Comparison of ENCODE assay signal across 1 cellular context in the genomic region with DNA sequence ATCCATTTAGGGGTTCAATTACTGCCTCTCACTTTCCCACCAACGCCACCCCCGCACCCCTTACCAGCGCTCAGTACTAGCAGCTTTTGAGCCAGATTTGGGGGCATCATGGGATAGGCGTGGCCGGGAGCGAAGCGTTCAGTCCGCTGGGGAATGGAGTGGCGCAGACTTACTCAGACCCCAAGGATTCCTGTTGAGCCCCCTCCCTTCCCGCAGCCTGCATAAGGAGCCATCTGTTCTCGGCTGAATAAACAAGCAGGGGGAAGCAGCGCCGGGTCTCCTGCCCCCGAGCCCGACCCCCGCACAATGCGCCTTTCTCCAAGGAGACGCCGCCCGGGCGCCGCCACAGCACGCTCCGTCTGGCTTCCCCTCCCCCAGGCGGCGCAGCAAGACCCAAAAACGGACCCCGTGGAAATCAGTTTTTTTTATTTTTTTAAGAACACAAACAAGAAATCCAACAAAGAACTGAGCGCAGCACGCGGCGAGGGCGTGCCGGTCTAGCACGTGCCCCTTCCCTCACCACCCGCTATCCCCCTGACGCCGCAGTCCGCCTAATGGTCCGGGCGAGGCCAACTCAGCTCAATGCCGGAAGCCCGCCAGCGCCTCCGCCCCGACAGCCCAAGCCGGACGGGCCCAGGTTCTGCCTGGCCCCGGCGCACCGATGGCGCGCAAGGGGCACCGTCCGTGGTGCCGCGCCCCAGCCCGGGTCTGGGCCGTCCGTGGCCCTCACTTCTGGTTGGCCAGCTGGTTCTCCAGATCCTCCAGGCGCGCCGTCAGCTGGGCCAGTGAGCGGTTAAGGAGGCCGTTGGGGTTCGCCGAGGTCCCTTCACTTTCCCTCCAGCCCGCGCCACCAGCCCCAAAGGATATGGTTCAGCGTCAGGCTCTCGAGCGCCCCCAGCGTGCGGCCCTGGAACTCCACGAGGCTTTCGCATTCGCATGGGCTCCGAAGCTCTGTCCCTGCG.
TF ChIP-seq lines count a peak whose summit lies in the region.

No MANE protein-coding gene starts in this region.

TF ChIP-seq in K562, 482 proteins besides CTCF, POLR2A, EP300 and RAD21 (continues in another document):
- TF ChIP-seq, protein P1, sequence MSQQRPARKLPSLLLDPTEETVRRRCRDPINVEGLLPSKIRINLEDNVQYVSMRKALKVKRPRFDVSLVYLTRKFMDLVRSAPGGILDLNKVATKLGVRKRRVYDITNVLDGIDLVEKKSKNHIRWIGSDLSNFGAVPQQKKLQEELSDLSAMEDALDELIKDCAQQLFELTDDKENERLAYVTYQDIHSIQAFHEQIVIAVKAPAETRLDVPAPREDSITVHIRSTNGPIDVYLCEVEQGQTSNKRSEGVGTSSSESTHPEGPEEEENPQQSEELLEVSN (IDR thresholded peaks at IDR 0.05; ENCODE audit: borderline replicate concordance in 1 of 2, extremely low read depth in 1 of 2, insufficient read depth in 1 of 2, insufficient read length in 1 of 2, low read depth in 1 of 2, low read length in 1 of 2, poor library complexity in 1 of 2, severe bottlenecking in 1 of 2), result peak; percentile 79 to 86
- TF ChIP-seq ZNF551 (CRISPR knock-in tag; IDR thresholded peaks at IDR 0.05), result no peak
- no peak for TF ChIP-seq KLF10 (CRISPR knock-in tag; IDR thresholded peaks at IDR 0.05)
- TF ChIP-seq, protein P2, sequence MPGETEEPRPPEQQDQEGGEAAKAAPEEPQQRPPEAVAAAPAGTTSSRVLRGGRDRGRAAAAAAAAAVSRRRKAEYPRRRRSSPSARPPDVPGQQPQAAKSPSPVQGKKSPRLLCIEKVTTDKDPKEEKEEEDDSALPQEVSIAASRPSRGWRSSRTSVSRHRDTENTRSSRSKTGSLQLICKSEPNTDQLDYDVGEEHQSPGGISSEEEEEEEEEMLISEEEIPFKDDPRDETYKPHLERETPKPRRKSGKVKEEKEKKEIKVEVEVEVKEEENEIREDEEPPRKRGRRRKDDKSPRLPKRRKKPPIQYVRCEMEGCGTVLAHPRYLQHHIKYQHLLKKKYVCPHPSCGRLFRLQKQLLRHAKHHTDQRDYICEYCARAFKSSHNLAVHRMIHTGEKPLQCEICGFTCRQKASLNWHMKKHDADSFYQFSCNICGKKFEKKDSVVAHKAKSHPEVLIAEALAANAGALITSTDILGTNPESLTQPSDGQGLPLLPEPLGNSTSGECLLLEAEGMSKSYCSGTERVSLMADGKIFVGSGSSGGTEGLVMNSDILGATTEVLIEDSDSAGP (CRISPR knock-in tag; IDR thresholded peaks at IDR 0.05), result no peak
- TF ChIP-seq ZFP36 (IDR thresholded peaks at IDR 0.05; ENCODE audit: low read depth, low read length, partially characterized antibody), result peak; percentile 11
- no peak for TF ChIP-seq SP2 (IDR thresholded peaks at IDR 0.05; ENCODE audit: extremely low read depth, low read depth, low read length, poor library complexity, severe bottlenecking)
- peak; percentile 47; the same call in 1 of the 2 replicates for TF ChIP-seq ATF7 (IDR thresholded peaks at IDR 0.05)
- no peak for TF ChIP-seq KLF1 (tag; IDR thresholded peaks at IDR 0.05)
- TF ChIP-seq, protein P3, sequence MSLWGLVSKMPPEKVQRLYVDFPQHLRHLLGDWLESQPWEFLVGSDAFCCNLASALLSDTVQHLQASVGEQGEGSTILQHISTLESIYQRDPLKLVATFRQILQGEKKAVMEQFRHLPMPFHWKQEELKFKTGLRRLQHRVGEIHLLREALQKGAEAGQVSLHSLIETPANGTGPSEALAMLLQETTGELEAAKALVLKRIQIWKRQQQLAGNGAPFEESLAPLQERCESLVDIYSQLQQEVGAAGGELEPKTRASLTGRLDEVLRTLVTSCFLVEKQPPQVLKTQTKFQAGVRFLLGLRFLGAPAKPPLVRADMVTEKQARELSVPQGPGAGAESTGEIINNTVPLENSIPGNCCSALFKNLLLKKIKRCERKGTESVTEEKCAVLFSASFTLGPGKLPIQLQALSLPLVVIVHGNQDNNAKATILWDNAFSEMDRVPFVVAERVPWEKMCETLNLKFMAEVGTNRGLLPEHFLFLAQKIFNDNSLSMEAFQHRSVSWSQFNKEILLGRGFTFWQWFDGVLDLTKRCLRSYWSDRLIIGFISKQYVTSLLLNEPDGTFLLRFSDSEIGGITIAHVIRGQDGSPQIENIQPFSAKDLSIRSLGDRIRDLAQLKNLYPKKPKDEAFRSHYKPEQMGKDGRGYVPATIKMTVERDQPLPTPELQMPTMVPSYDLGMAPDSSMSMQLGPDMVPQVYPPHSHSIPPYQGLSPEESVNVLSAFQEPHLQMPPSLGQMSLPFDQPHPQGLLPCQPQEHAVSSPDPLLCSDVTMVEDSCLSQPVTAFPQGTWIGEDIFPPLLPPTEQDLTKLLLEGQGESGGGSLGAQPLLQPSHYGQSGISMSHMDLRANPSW (CRISPR knock-in tag; IDR thresholded peaks at IDR 0.05), result no peak
- no peak for TF ChIP-seq ZNF583 (CRISPR knock-in tag; IDR thresholded peaks at IDR 0.05)
- TF ChIP-seq FOXK1 (CRISPR knock-in tag; IDR thresholded peaks at IDR 0.05; ENCODE audit: borderline replicate concordance), result no peak
- no peak for TF ChIP-seq SMC3 (conservative IDR thresholded peaks at IDR 0.05; ENCODE audit: insufficient read depth, low read depth, low read length)
- TF ChIP-seq, protein P4, sequence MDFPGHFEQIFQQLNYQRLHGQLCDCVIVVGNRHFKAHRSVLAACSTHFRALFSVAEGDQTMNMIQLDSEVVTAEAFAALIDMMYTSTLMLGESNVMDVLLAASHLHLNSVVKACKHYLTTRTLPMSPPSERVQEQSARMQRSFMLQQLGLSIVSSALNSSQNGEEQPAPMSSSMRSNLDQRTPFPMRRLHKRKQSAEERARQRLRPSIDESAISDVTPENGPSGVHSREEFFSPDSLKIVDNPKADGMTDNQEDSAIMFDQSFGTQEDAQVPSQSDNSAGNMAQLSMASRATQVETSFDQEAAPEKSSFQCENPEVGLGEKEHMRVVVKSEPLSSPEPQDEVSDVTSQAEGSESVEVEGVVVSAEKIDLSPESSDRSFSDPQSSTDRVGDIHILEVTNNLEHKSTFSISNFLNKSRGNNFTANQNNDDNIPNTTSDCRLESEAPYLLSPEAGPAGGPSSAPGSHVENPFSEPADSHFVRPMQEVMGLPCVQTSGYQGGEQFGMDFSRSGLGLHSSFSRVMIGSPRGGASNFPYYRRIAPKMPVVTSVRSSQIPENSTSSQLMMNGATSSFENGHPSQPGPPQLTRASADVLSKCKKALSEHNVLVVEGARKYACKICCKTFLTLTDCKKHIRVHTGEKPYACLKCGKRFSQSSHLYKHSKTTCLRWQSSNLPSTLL (IDR thresholded peaks at IDR 0.05), result no peak
- no peak for TF ChIP-seq HCFC1 (IDR thresholded peaks at IDR 0.05; ENCODE audit: low read depth, low read length)
- TF ChIP-seq, protein P5, sequence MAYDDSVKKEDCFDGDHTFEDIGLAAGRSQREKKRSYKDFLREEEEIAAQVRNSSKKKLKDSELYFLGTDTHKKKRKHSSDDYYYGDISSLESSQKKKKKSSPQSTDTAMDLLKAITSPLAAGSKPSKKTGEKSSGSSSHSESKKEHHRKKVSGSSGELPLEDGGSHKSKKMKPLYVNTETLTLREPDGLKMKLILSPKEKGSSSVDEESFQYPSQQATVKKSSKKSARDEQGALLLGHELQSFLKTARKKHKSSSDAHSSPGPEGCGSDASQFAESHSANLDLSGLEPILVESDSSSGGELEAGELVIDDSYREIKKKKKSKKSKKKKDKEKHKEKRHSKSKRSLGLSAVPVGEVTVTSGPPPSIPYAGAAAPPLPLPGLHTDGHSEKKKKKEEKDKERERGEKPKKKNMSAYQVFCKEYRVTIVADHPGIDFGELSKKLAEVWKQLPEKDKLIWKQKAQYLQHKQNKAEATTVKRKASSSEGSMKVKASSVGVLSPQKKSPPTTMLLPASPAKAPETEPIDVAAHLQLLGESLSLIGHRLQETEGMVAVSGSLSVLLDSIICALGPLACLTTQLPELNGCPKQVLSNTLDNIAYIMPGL (CRISPR knock-in tag; IDR thresholded peaks at IDR 0.05), result no peak
- TF ChIP-seq ZSCAN32 (CRISPR knock-in tag; IDR thresholded peaks at IDR 0.05), result no peak
- TF ChIP-seq ZNF212 (CRISPR knock-in tag; IDR thresholded peaks at IDR 0.05), result no peak
- no peak for TF ChIP-seq ZNF699 (CRISPR knock-in tag; IDR thresholded peaks at IDR 0.05; ENCODE audit: insufficient replicate concordance)
- TF ChIP-seq SMARCA4 (IDR thresholded peaks at IDR 0.05), result 0 out of 2 replicates have a peak, but pooled peaks have one; percentile 26
- TF ChIP-seq C11orf30 (IDR thresholded peaks at IDR 0.05; ENCODE audit: low read depth), result no peak
- no peak for TF ChIP-seq PRMT5 (CRISPR knock-in tag; IDR thresholded peaks at IDR 0.05)
- TF ChIP-seq ZBTB7A (IDR thresholded peaks at IDR 0.05; ENCODE audit: borderline replicate concordance, control insufficient read depth, low read depth, low read length), result no peak
- TF ChIP-seq CREB1 (IDR thresholded peaks at IDR 0.05), result peak; percentile 35; the same call in 1 of the 2 replicates
- no peak for TF ChIP-seq CREB1 (CRISPR knock-in tag; IDR thresholded peaks at IDR 0.05)
- peak; percentile 71 for TF ChIP-seq BHLHE40 (IDR thresholded peaks at IDR 0.05; ENCODE audit: low read length)
- no peak for TF ChIP-seq MAFF (IDR thresholded peaks at IDR 0.05; ENCODE audit: low read length)
- TF ChIP-seq, protein P6, sequence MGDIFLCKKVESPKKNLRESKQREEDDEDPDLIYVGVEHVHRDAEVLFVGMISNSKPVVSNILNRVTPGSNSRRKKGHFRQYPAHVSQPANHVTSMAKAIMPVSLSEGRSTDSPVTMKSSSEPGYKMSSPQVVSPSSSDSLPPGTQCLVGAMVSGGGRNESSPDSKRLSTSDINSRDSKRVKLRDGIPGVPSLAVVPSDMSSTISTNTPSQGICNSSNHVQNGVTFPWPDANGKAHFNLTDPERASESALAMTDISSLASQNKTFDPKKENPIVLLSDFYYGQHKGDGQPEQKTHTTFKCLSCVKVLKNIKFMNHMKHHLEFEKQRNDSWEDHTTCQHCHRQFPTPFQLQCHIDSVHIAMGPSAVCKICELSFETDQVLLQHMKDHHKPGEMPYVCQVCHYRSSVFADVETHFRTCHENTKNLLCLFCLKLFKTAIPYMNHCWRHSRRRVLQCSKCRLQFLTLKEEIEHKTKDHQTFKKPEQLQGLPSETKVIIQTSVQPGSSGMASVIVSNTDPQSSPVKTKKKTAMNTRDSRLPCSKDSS (IDR thresholded peaks at IDR 0.05; ENCODE audit: low read depth, partially characterized antibody), result no peak
- TF ChIP-seq ERF (CRISPR knock-in tag; IDR thresholded peaks at IDR 0.05), result no peak
- TF ChIP-seq ZFP1 (CRISPR knock-in tag; IDR thresholded peaks at IDR 0.05), result no peak
- TF ChIP-seq, protein P7, sequence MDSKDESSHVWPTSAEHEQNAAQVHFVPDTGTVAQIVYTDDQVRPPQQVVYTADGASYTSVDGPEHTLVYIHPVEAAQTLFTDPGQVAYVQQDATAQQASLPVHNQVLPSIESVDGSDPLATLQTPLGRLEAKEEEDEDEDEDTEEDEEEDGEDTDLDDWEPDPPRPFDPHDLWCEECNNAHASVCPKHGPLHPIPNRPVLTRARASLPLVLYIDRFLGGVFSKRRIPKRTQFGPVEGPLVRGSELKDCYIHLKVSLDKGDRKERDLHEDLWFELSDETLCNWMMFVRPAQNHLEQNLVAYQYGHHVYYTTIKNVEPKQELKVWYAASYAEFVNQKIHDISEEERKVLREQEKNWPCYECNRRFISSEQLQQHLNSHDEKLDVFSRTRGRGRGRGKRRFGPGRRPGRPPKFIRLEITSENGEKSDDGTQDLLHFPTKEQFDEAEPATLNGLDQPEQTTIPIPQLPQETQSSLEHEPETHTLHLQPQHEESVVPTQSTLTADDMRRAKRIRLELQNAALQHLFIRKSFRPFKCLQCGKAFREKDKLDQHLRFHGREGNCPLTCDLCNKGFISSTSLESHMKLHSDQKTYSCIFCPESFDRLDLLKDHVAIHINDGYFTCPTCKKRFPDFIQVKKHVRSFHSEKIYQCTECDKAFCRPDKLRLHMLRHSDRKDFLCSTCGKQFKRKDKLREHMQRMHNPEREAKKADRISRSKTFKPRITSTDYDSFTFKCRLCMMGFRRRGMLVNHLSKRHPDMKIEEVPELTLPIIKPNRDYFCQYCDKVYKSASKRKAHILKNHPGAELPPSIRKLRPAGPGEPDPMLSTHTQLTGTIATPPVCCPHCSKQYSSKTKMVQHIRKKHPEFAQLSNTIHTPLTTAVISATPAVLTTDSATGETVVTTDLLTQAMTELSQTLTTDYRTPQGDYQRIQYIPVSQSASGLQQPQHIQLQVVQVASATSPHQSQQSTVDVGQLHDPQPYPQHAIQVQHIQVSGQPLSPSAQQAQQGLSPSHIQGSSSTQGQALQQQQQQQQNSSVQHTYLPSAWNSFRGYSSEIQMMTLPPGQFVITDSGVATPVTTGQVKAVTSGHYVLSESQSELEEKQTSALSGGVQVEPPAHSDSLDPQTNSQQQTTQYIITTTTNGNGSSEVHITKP (IDR thresholded peaks at IDR 0.05; ENCODE audit: partially characterized antibody), result peak; percentile 40
- no peak for TF ChIP-seq RBM22 (IDR thresholded peaks at IDR 0.05; ENCODE audit: low read depth, low read length, poor library complexity, severe bottlenecking)
- TF ChIP-seq, protein P8, sequence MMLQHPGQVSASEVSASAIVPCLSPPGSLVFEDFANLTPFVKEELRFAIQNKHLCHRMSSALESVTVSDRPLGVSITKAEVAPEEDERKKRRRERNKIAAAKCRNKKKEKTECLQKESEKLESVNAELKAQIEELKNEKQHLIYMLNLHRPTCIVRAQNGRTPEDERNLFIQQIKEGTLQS (IDR thresholded peaks at IDR 0.05), result no peak
- TF ChIP-seq, protein P8 (CRISPR knock-in tag; conservative IDR thresholded peaks at IDR 0.05), result no peak
- TF ChIP-seq MAFK (IDR thresholded peaks at IDR 0.05; ENCODE audit: low read length), result no peak
- TF ChIP-seq FIP1L1 (IDR thresholded peaks at IDR 0.05; ENCODE audit: low read depth, low read length, poor library complexity, severe bottlenecking), result peak; percentile 65
- peak; percentile 94 for TF ChIP-seq L3MBTL2 (IDR thresholded peaks at IDR 0.05)
- no peak for TF ChIP-seq PYGO2 (tag; IDR thresholded peaks at IDR 0.05)
- no peak for TF ChIP-seq ELF4 (CRISPR knock-in tag; IDR thresholded peaks at IDR 0.05)
- TF ChIP-seq TCF7 (IDR thresholded peaks at IDR 0.05; ENCODE audit: borderline replicate concordance), result no peak
- no peak for TF ChIP-seq ZNF444 (CRISPR knock-in tag; IDR thresholded peaks at IDR 0.05)
- TF ChIP-seq DMBX1 (CRISPR knock-in tag; IDR thresholded peaks at IDR 0.05; ENCODE audit: borderline replicate concordance), result no peak
- TF ChIP-seq ZNF23 (CRISPR knock-in tag; IDR thresholded peaks at IDR 0.05), result no peak
- TF ChIP-seq CBFB (CRISPR knock-in tag; IDR thresholded peaks at IDR 0.05), result no peak
- TF ChIP-seq, protein P9, sequence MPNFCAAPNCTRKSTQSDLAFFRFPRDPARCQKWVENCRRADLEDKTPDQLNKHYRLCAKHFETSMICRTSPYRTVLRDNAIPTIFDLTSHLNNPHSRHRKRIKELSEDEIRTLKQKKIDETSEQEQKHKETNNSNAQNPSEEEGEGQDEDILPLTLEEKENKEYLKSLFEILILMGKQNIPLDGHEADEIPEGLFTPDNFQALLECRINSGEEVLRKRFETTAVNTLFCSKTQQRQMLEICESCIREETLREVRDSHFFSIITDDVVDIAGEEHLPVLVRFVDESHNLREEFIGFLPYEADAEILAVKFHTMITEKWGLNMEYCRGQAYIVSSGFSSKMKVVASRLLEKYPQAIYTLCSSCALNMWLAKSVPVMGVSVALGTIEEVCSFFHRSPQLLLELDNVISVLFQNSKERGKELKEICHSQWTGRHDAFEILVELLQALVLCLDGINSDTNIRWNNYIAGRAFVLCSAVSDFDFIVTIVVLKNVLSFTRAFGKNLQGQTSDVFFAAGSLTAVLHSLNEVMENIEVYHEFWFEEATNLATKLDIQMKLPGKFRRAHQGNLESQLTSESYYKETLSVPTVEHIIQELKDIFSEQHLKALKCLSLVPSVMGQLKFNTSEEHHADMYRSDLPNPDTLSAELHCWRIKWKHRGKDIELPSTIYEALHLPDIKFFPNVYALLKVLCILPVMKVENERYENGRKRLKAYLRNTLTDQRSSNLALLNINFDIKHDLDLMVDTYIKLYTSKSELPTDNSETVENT (CRISPR knock-in tag; IDR thresholded peaks at IDR 0.05), result no peak
